In the genomic region with DNA sequence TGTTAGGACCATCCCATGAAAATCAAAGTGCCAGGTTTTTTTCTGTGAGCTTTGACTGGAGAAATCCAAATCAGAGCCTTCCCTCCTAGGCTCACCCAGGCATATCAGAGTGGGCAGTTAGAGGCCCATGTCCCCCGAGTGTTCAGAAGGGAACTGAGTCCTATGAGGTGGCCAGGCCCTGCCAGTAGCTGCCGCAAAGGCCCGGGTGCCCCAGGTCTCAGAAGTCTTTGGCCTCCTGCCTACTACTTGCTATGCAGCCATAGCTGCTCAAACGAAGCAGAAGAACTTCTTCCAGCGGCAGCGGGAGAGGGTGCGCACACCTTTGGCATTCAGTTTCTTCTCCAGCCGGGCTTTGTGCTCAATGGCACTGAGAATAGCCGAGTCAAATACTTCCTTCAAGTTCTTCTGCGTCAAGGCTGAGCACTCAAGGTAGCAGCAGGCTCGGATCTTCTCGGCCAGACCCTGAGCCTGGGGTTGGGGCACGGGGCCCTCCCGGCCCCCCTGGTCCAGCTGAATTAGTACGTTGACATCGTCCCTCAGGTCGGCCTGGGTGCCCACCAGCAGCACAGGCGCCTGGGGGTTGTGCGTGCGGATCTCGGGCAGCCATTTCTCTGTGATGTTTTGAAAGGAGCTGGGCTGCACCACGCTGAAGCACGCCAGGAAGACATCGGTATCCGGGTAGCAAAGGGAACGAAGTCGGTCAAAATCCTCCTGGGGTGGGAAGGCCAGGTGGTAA, we compare ENCODE assay signal across 6 cellular contexts. TPM values are rescaled to one million over a fixed set of nuclear protein-coding genes. Genes with fewer than 3 reads are reported as not detected.
DNase-seq lines count a peak whose midpoint lies in the region; ATAC-seq and TF ChIP-seq lines count a peak whose summit lies in the region.

No MANE protein-coding gene starts in this region.

- intact Hi-C loops in naive thymus-derived CD4-positive, alpha-beta T cell (cut with micrococcal nuclease), result loop anchor here in 1 of 2 donors (1.0 kb wide), 1 partner anchor 21 kb away; the partner anchor contains the start of gene VPS18
- intact Hi-C loops in spleen (cut with DNase I; ENCODE audit: low total_unique reads), result no loop called here

- H3K9me3 ChIP-seq in naive thymus-derived CD4-positive, alpha-beta T cell (ENCODE audit: control insufficient read depth in 2 of 3, low read length in 3 of 3), result no peaks in the 10 kb centered on the region
- no peaks in the 10 kb centered on the region for H3K9me3 ChIP-seq in spleen

- no peaks in the 10 kb centered on the region for H3K27me3 ChIP-seq in GM06990 (replicated peaks; ENCODE audit: control insufficient read depth, insufficient read depth, low read length)
- H3K27me3 ChIP-seq in naive thymus-derived CD4-positive, alpha-beta T cell (ENCODE audit: control insufficient read depth in 2 of 2, insufficient read depth in 2 of 2, low read length in 2 of 2), result no peaks in the 10 kb centered on the region
- peaks cover 0 to 27% (median 5%) of the 10 kb centered on the region in 7 donors for H3K27me3 ChIP-seq in spleen (replicated peaks in 1 of 7)

- no peaks in the 10 kb centered on the region for H3K9me3 Mint-ChIP-seq in WTC11
- H3K9me3 Mint-ChIP-seq in naive thymus-derived CD4-positive, alpha-beta T cell, result no peaks in the 10 kb centered on the region

- peak overlapping the region; percentile 12; the same call in 1 of the 2 replicates for H3K27ac Mint-ChIP-seq in WTC11
- H3K27ac Mint-ChIP-seq in naive thymus-derived CD4-positive, alpha-beta T cell, result peak overlapping the region in 1 of 9 donors; percentile 56

- ATAC-seq in WTC11 (no peak), GM19351 (IDR thresholded peaks at IDR 0.05; ENCODE audit: unreplicated experiment) (no peak)
- no peak for ATAC-seq in naive thymus-derived CD4-positive, alpha-beta T cell

- H3K4me1 Mint-ChIP-seq in WTC11, result peaks cover 32% of the 10 kb centered on the region
- peaks cover 4 to 18% (median 5%) of the 10 kb centered on the region in 7 donors for H3K4me1 Mint-ChIP-seq in naive thymus-derived CD4-positive, alpha-beta T cell

- DNase-seq in GM06990 (ENCODE audit: extremely low read depth, insufficient read length) (peak; percentile 34), WTC11 (ENCODE audit: low spot score) (no peak), cerebellar cortex (ENCODE audit: low spot score) (no peak), spleen (no peak)
- no peak for DNase-seq in naive thymus-derived CD4-positive, alpha-beta T cell

- H3K4me3 Mint-ChIP-seq in WTC11, result peak overlapping the region; percentile 79
- H3K4me3 Mint-ChIP-seq in naive thymus-derived CD4-positive, alpha-beta T cell, result peak overlapping the region; percentile 42 to 88 (median 80)

- peaks cover 4% of the 10 kb centered on the region; the same call in 1 of the 2 replicates for H3K27me3 Mint-ChIP-seq in WTC11 (ENCODE audit: low read depth)
- peaks cover 0 to 16% (median 6%) of the 10 kb centered on the region in 5 donors for H3K27me3 Mint-ChIP-seq in naive thymus-derived CD4-positive, alpha-beta T cell

- 75 to 83% (median 76%) methylated on average over 24 to 27 of the region's 27 CpGs for WGBS in spleen, 5 donors

- H3K36me3 ChIP-seq in GM06990 (ENCODE audit: control insufficient read depth, insufficient read depth, low read length) (no peaks in the 10 kb centered on the region; the same call in 1 of the 2 replicates), spleen (no peaks in the 10 kb centered on the region)
- no peaks in the 10 kb centered on the region for H3K36me3 ChIP-seq in naive thymus-derived CD4-positive, alpha-beta T cell (ENCODE audit: control insufficient read depth in 2 of 3, insufficient read depth in 3 of 3, low read length in 3 of 3)

- TF ChIP-seq POLR2A in spleen (IDR thresholded peaks at IDR 0.05), result no peak

- H3K36me3 Mint-ChIP-seq in WTC11, result no peaks in the 10 kb centered on the region
- peaks cover 0 to 2% (median 0%) of the 10 kb centered on the region in 5 donors for H3K36me3 Mint-ChIP-seq in naive thymus-derived CD4-positive, alpha-beta T cell

- CTCF ChIA-PET in WTC11 (lab: Charles Lee), result interaction anchor here (0.6 to 11.6 kb wide), 32 partner anchors 13 to 358 kb away, joined by 3 to 115 read pairs (median 6); partner anchors contain the start of genes CHAC1, CHP1, DNAJC17 and GCHFR
- CTCF ChIA-PET in naive thymus-derived CD4-positive, alpha-beta T cell (lab: Charles Lee), result interaction anchor here (1.0 to 7.3 kb wide), 3 partner anchors 16 to 21 kb away, joined by 3 to 47 read pairs (median 7); partner anchors contain the start of gene VPS18

- no peak overlapping the region for H3K27ac ChIP-seq in naive thymus-derived CD4-positive, alpha-beta T cell (ENCODE audit: low read depth, low read length)
- H3K27ac ChIP-seq in spleen, result no peak overlapping the region

- TF ChIP-seq CTCF in GM06990 (IDR thresholded peaks at IDR 0.05; ENCODE audit: insufficient read depth, low read length, poor library complexity, severe bottlenecking) (no peak), WTC11 (IDR thresholded peaks at IDR 0.05) (no peak), spleen (IDR thresholded peaks at IDR 0.05 in 8 of 11, conservative IDR thresholded peaks at IDR 0.05 in 3 of 11) (no peak)

- H3K4me3 ChIP-seq in GM06990 (replicated peaks; ENCODE audit: low read depth, low read length), result peak overlapping the region; percentile 78
- no peak overlapping the region for H3K4me3 ChIP-seq in naive thymus-derived CD4-positive, alpha-beta T cell (ENCODE audit: low read length)
- peak overlapping the region in 3 of 8 donors; percentile 55 to 85 (median 69) for H3K4me3 ChIP-seq in spleen

- H3K4me1 ChIP-seq in naive thymus-derived CD4-positive, alpha-beta T cell (ENCODE audit: control insufficient read depth in 2 of 2, insufficient read depth in 2 of 2, low read length in 2 of 2), result peaks cover 0 to 6% of the 10 kb centered on the region in 2 donors
- peaks cover 0 to 24% (median 15%) of the 10 kb centered on the region in 6 donors for H3K4me1 ChIP-seq in spleen

- POLR2A ChIA-PET in WTC11 (lab: Charles Lee), result interaction anchor here (0.6 to 4.2 kb wide), 10 partner anchors 10 to 810 kb away, joined by 3 to 39 read pairs (median 4); partner anchors contain the start of genes CHAC1, SPINT1 and VPS18
- POLR2A ChIA-PET in naive thymus-derived CD4-positive, alpha-beta T cell (lab: Charles Lee), result no interaction called here

TF ChIP-seq in WTC11, 78 proteins besides CTCF, POLR2A, EP300 and RAD21:
- TF ChIP-seq TP53 (CRISPR knock-in tag; IDR thresholded peaks at IDR 0.05) (0 out of 2 replicates have a peak, but pooled peaks have one; percentile 10), TCF7 (CRISPR knock-in tag; IDR thresholded peaks at IDR 0.05; ENCODE audit: low read depth) (no peak)

RNA-seq across cellular contexts. Expression of gene RHOV, which starts 1.1 kb away (rescaled TPM):
- 5.0 to 5.4 TPM (median 5.1 TPM) in 3 replicates for total RNA-seq in WTC11 (2021)
- under 1 TPM in 1 of 5 experiments, not detected in 4; 0.39 TPM for total RNA-seq in naive thymus-derived CD4-positive, alpha-beta T cell
- not detected for polyA plus RNA-seq in naive thymus-derived CD4-positive, alpha-beta T cell
- total RNA-seq in spleen, result not detected
- under 1 TPM in 2 of 3 donors, not detected in 1; 0.06 to 0.19 TPM for polyA plus RNA-seq in spleen

RNA-seq across cellular contexts. Expression of gene VPS18, which starts 21.3 kb away (rescaled TPM):
- total RNA-seq in WTC11 (2021) (22.0 to 27.3 TPM (median 24.1 TPM) in 3 replicates), spleen (10 to 100 TPM; 18.6 to 29.1 (median 25.3) TPM)
- total RNA-seq in naive thymus-derived CD4-positive, alpha-beta T cell, result 10 to 100 TPM; 19.9 to 22.3 (median 20.5) TPM
- 10 to 100 TPM; 15.9 to 25.8 TPM for polyA plus RNA-seq in naive thymus-derived CD4-positive, alpha-beta T cell
- 10 to 100 TPM in 1 of 3 donors, 1 to 10 TPM in 2; 7.2 to 15.8 (median 7.4) TPM for polyA plus RNA-seq in spleen

RNA-seq across cellular contexts. Expression of gene SPINT1, which starts 29.1 kb away (rescaled TPM):
- total RNA-seq in WTC11 (2021) (140 to 153 TPM (median 144 TPM) in 3 replicates), spleen (10 to 100 TPM in 4 of 7 donors, 1 to 10 TPM in 3; 6.5 to 25.8 (median 11.3) TPM)
- 1 to 10 TPM in 4 of 5 experiments, under 1 TPM in 1; 1.00 to 8.9 (median 3.6) TPM for total RNA-seq in naive thymus-derived CD4-positive, alpha-beta T cell
- polyA plus RNA-seq in naive thymus-derived CD4-positive, alpha-beta T cell, result 1 to 10 TPM; 2.0 to 4.2 TPM
- 1 to 10 TPM; 4.8 to 5.6 (median 5.0) TPM for polyA plus RNA-seq in spleen

RNA-seq across cellular contexts. Expression of gene PPP1R14D, which starts 44.5 kb away (rescaled TPM):
- total RNA-seq in WTC11 (2021) (0.25 TPM in 1 of 3 replicates, not detected in the others), spleen (not detected)
- total RNA-seq in naive thymus-derived CD4-positive, alpha-beta T cell, result not detected
- not detected for polyA plus RNA-seq in naive thymus-derived CD4-positive, alpha-beta T cell
- polyA plus RNA-seq in spleen, result under 1 TPM in 1 of 3 donors, not detected in 2; 0.30 TPM

RNA-seq across cellular contexts. Expression of gene DLL4, which starts 56.2 kb away (rescaled TPM):
- total RNA-seq in WTC11 (2021), result 0.94 to 1.6 TPM (median 1.1 TPM) in 3 replicates
- total RNA-seq in naive thymus-derived CD4-positive, alpha-beta T cell, result not detected
- not detected for polyA plus RNA-seq in naive thymus-derived CD4-positive, alpha-beta T cell
- 10 to 100 TPM in 5 of 7 donors, 1 to 10 TPM in 2; 7.6 to 26.3 (median 11.0) TPM for total RNA-seq in spleen
- 1 to 10 TPM; 1.2 to 5.0 (median 2.3) TPM for polyA plus RNA-seq in spleen
